Comparison of ENCODE assay signal across 2 cellular contexts in the genomic region with DNA sequence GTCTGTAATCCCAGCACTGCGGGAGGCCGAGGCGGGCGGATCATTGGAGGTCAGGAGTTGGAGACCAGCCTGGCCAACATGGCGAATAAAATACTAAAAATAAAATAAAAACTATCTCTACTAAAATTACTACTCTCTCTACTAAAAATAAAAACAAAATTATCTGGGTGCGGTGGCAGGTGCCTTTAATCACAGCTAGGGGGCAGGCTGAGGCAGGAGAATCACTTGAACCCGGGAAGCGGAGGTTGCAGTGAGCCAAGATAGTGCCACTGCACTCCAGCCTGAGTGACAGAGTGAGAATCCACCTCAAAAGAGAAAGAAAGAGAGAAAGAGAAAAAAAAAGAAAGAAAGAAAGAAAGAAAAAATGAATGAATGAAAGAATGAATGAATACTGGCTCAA.
TF ChIP-seq lines count a peak whose summit lies in the region.

No MANE protein-coding gene starts in this region.

TF ChIP-seq in H1, 55 proteins besides CTCF, POLR2A, EP300 and RAD21 (continued from another document):
- TF ChIP-seq, protein P1, sequence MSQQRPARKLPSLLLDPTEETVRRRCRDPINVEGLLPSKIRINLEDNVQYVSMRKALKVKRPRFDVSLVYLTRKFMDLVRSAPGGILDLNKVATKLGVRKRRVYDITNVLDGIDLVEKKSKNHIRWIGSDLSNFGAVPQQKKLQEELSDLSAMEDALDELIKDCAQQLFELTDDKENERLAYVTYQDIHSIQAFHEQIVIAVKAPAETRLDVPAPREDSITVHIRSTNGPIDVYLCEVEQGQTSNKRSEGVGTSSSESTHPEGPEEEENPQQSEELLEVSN (IDR thresholded peaks at IDR 0.05), result no peak
- no peak for TF ChIP-seq KDM5A (IDR thresholded peaks at IDR 0.05; ENCODE audit: low read length)

TF ChIP-seq in HEK293T, 16 proteins besides CTCF, POLR2A, EP300 and RAD21 (continued from another document):
- TF ChIP-seq LEF1 (IDR thresholded peaks at IDR 0.05; ENCODE audit: borderline replicate concordance), result no peak
- TF ChIP-seq FOXM1 (IDR thresholded peaks at IDR 0.05; ENCODE audit: borderline replicate concordance), result no peak
- no peak for TF ChIP-seq FOXK2 (IDR thresholded peaks at IDR 0.05)
- TF ChIP-seq, protein P2, sequence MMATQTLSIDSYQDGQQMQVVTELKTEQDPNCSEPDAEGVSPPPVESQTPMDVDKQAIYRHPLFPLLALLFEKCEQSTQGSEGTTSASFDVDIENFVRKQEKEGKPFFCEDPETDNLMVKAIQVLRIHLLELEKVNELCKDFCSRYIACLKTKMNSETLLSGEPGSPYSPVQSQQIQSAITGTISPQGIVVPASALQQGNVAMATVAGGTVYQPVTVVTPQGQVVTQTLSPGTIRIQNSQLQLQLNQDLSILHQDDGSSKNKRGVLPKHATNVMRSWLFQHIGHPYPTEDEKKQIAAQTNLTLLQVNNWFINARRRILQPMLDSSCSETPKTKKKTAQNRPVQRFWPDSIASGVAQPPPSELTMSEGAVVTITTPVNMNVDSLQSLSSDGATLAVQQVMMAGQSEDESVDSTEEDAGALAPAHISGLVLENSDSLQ (IDR thresholded peaks at IDR 0.05), result no peak
- TF ChIP-seq BHLHE40 (IDR thresholded peaks at IDR 0.05; ENCODE audit: borderline replicate concordance), result no peak
- TF ChIP-seq NFRKB (IDR thresholded peaks at IDR 0.05), result no peak
